Comparison of ENCODE assay signal across 1 cellular context in genomic region chr15:74873036-74873755, GRCh38.
TF ChIP-seq lines count a peak whose summit lies in the region.

SCAMP2 (minus strand) TSS chr15:74873365; CDS start chr15:74873255, 110 bp downstream.

TF ChIP-seq in GM12878, 131 proteins besides CTCF, POLR2A, EP300 and RAD21 (continued from another document and continues in another):
- TF ChIP-seq USF1 (IDR thresholded peaks at IDR 0.05; ENCODE audit: borderline replicate concordance, extremely low read length, insufficient read depth, low read depth, low read length) (no peak), KAT2A (conservative IDR thresholded peaks at IDR 0.05; ENCODE audit: control insufficient read depth, low read depth, low read length) (no peak), MTA3 (IDR thresholded peaks at IDR 0.05; ENCODE audit: borderline replicate concordance, low read length) (no peak), SKIL (IDR thresholded peaks at IDR 0.05; ENCODE audit: low read depth, poor library complexity, severe bottlenecking) (peak; percentile 59), IKZF2 (IDR thresholded peaks at IDR 0.05) (peak in 1 of 2 experiments; percentile 40; a peak in 2 of 4 replicates), IRF5 (IDR thresholded peaks at IDR 0.05; ENCODE audit: borderline replicate concordance) (no peak), NBN (IDR thresholded peaks at IDR 0.05) (peak; percentile 93), ZNF592 (IDR thresholded peaks at IDR 0.05) (no peak), FOXM1 (IDR thresholded peaks at IDR 0.05; ENCODE audit: low read depth, low read length) (no peak), CBFB (IDR thresholded peaks at IDR 0.05; ENCODE audit: low read depth) (peak; percentile 20; the same call in 1 of the 2 replicates), ZBTB33 (IDR thresholded peaks at IDR 0.05) (no peak), TBL1XR1 (IDR thresholded peaks at IDR 0.05; ENCODE audit: low read depth, low read length) (no peak), CHD4 (IDR thresholded peaks at IDR 0.05) (no peak), CREM (IDR thresholded peaks at IDR 0.05; ENCODE audit: low read depth) (peak; percentile 79; the same call in 1 of the 2 replicates), BCL3 (IDR thresholded peaks at IDR 0.05; ENCODE audit: borderline replicate concordance, insufficient read depth, low read depth, low read length, poor library complexity, severe bottlenecking) (no peak), MEF2A (IDR thresholded peaks at IDR 0.05; ENCODE audit: insufficient read depth, low read depth, low read length) (no peak), ZNF24 (IDR thresholded peaks at IDR 0.05) (no peak), ATF3 (IDR thresholded peaks at IDR 0.05; ENCODE audit: borderline replicate concordance, extremely low read depth, low read depth, low read length) (no peak), JUND (IDR thresholded peaks at IDR 0.05; ENCODE audit: low read depth, low read length) (no peak), ZNF217 (IDR thresholded peaks at IDR 0.05) (no peak), NRF1 (conservative IDR thresholded peaks at IDR 0.05; ENCODE audit: low read depth, low read length) (peak; percentile 56), TAF1 (IDR thresholded peaks at IDR 0.05; ENCODE audit: borderline replicate concordance, low read depth, low read length) (peak; percentile 76), TARDBP (IDR thresholded peaks at IDR 0.05; ENCODE audit: borderline replicate concordance) (no peak), E4F1 (IDR thresholded peaks at IDR 0.05; ENCODE audit: borderline replicate concordance, partially characterized antibody) (peak; percentile 95), SMAD1 (IDR thresholded peaks at IDR 0.05; ENCODE audit: low read depth, partially characterized antibody) (no peak), SP1 (IDR thresholded peaks at IDR 0.05; ENCODE audit: low read depth, low read length) (peak; percentile 90), SIX5 (IDR thresholded peaks at IDR 0.05; ENCODE audit: low read depth, low read length, severe bottlenecking) (no peak), CEBPZ (IDR thresholded peaks at IDR 0.05; ENCODE audit: low read depth, low read length) (no peak), HCFC1 (IDR thresholded peaks at IDR 0.05; ENCODE audit: low read length) (0 out of 2 replicates have a peak, but pooled peaks have one; percentile 30), EZH2 (IDR thresholded peaks at IDR 0.05; ENCODE audit: borderline replicate concordance, control insufficient read depth, low read depth, low read length) (no peak), BHLHE40 (IDR thresholded peaks at IDR 0.05; ENCODE audit: borderline replicate concordance in 1 of 2, low read depth in 2 of 2, low read length in 1 of 2) (peak; percentile 24 to 58; a peak in 2 of 4 replicates), PAX5 (IDR thresholded peaks at IDR 0.05; ENCODE audit: borderline replicate concordance, low read depth, low read length) (no peak), ASH2L (IDR thresholded peaks at IDR 0.05; ENCODE audit: borderline replicate concordance, low read depth) (0 out of 2 replicates have a peak, but pooled peaks have one; percentile 39), LARP7 (IDR thresholded peaks at IDR 0.05) (peak; percentile 91), IRF3 (IDR thresholded peaks at IDR 0.05) (peak; percentile 66; the same call in 1 of the 2 replicates), TCF7 (IDR thresholded peaks at IDR 0.05; ENCODE audit: borderline replicate concordance) (no peak), MYB (IDR thresholded peaks at IDR 0.05; ENCODE audit: borderline replicate concordance, low read depth, low read length) (no peak), EGR1 (IDR thresholded peaks at IDR 0.05; ENCODE audit: borderline replicate concordance in 1 of 2, low read depth in 2 of 2, low read length in 2 of 2) (0 out of 3 replicates have a peak, but pooled peaks of 1 of the 2 experiments have one; percentile 10)
